7 cellular contexts compared by ENCODE assay signal in genomic region chr20:38873050-38873581, GRCh38. TPM values are rescaled to one million over a fixed set of nuclear protein-coding genes. Genes with fewer than 3 reads are reported as not detected.
DNase-seq lines count a peak whose midpoint lies in the region; ATAC-seq and TF ChIP-seq lines count a peak whose summit lies in the region.

No MANE protein-coding gene starts in this region.

- H3K4me1 Mint-ChIP-seq in activated T-cell treated with anti-CD3 and anti-CD28 coated beads, Interleukin-2, amount 50 U/mL, for 72 hours (ENCODE audit: low read depth) = peaks cover 97% of the 10 kb centered on the region
- H3K4me1 Mint-ChIP-seq in Caco-2 (ENCODE audit: low read depth, unreplicated experiment) = peaks cover 13% of the 10 kb centered on the region

- peaks cover 23% of the 10 kb centered on the region for H3K4me1 ChIP-seq in PC-3 (ENCODE audit: insufficient read depth, low read length)
- H3K4me1 ChIP-seq in Caco-2 = peaks cover 8% of the 10 kb centered on the region

- peak; percentile 88 to 92 for DNase-seq in activated T-cell treated with anti-CD3 and anti-CD28 coated beads, Interleukin-2, amount 50 U/mL, for 72 hours
- peak; percentile 80 to 82 for DNase-seq in stimulated activated CD4-positive, alpha-beta T cell treated with anti-CD3 and anti-CD28 coated beads, Interleukin-15, amount 100 ng/mL, for 48 hours (ENCODE audit: low read depth in 2 of 2)
- no peak for DNase-seq in PC-3
- no peak for DNase-seq in glomerular visceral epithelial cell (ENCODE audit: extremely low spot score)
- DNase-seq in Caco-2 = no peak

- H3K79me2 ChIP-seq in PC-3 (ENCODE audit: low read length) = no peaks in the 10 kb centered on the region

- ATAC-seq in GM19468 (IDR thresholded peaks at IDR 0.05; ENCODE audit: extremely low read depth, unreplicated experiment) (peak; percentile 22), HG03571 (IDR thresholded peaks at IDR 0.05; ENCODE audit: unreplicated experiment) (peak; percentile 66), PC-3 (no peak)
- peak; percentile 79 to 87 for ATAC-seq in activated T-cell treated with anti-CD3 and anti-CD28 coated beads, Interleukin-2, amount 50 U/mL, for 72 hours (replicated peaks in 1 of 2)

- H3K9ac ChIP-seq in PC-3 (ENCODE audit: low read length) = no peak overlapping the region

- H3K36me3 ChIP-seq in PC-3 (ENCODE audit: low read depth, low read length) (no peaks in the 10 kb centered on the region), Caco-2 (ENCODE audit: control insufficient read depth, insufficient read depth, low read length) (no peaks in the 10 kb centered on the region)

- peak overlapping the region; percentile 76 to 78 for H3K4me3 Mint-ChIP-seq in activated T-cell treated with anti-CD3 and anti-CD28 coated beads, Interleukin-2, amount 50 U/mL, for 72 hours
- H3K4me3 Mint-ChIP-seq in Caco-2 (ENCODE audit: unreplicated experiment) = no peak overlapping the region

- no peaks in the 10 kb centered on the region for H3K9me2 ChIP-seq in PC-3 (replicated peaks; ENCODE audit: low read length)

- no peak overlapping the region for H3K27ac ChIP-seq in PC-3 (ENCODE audit: low read length)

- CTCF ChIA-PET in PC-3 (lab: Charles Lee) = no interaction called here
- CTCF ChIA-PET in Caco-2 (lab: Charles Lee) = interaction anchor here (0.6 kb wide), 1 partner anchor 233 kb away, joined by 3 read pairs; no protein-coding TSS in a partner anchor

- no peak for TF ChIP-seq CTCF in PC-3 (conservative IDR thresholded peaks at IDR 0.05; ENCODE audit: low read depth, low read length)
- no peak for TF ChIP-seq CTCF in Caco-2 (IDR thresholded peaks at IDR 0.05; ENCODE audit: insufficient read depth in 1 of 2, low read depth in 1 of 2, low read length in 1 of 2, severe bottlenecking in 1 of 2, unreplicated experiment in 1 of 2)

- H3K4me2 ChIP-seq in PC-3 (ENCODE audit: low read length) = no peak overlapping the region

- H3K9me3 ChIP-seq in PC-3 (ENCODE audit: low read length) (no peaks in the 10 kb centered on the region), Caco-2 (no peaks in the 10 kb centered on the region)

- intact Hi-C loops in PC-3 (cut with micrococcal nuclease) (no loop called here), Caco-2 (cut with micrococcal nuclease; ENCODE audit: unreplicated experiment) (loop anchor here (10.0 kb wide), 1 partner anchor 218 kb away; no protein-coding TSS in a partner anchor)

- H3K36me3 Mint-ChIP-seq in activated T-cell treated with anti-CD3 and anti-CD28 coated beads, Interleukin-2, amount 50 U/mL, for 72 hours (ENCODE audit: insufficient read depth in 2 of 2) = peaks cover 4 to 13% of the 10 kb centered on the region in 2 donors
- H3K36me3 Mint-ChIP-seq in Caco-2 (ENCODE audit: insufficient read depth, unreplicated experiment) = no peaks in the 10 kb centered on the region

- H3K27me3 ChIP-seq in PC-3 (ENCODE audit: low read length) (peaks cover 7% of the 10 kb centered on the region; the same call in 1 of the 2 replicates), Caco-2 (replicated peaks; ENCODE audit: control insufficient read depth, insufficient read depth, low read length) (no peaks in the 10 kb centered on the region; the same call in none of the 2 replicates)

- H3K4me3 ChIP-seq in PC-3 (ENCODE audit: low read length) (no peak overlapping the region), Caco-2 (ENCODE audit: low read depth, low read length) (no peak overlapping the region)

- POLR2A ChIA-PET in PC-3 (lab: Charles Lee; ENCODE audit: unreplicated experiment) (interaction anchor here (0.6 kb wide), 1 partner anchor 502 kb away, joined by 4 read pairs; no protein-coding TSS in a partner anchor), Caco-2 (lab: Charles Lee) (no interaction called here)

- no peaks in the 10 kb centered on the region for H3K9me3 Mint-ChIP-seq in activated T-cell treated with anti-CD3 and anti-CD28 coated beads, Interleukin-2, amount 50 U/mL, for 72 hours
- no peaks in the 10 kb centered on the region for H3K9me3 Mint-ChIP-seq in Caco-2 (ENCODE audit: unreplicated experiment)

- peak overlapping the region; percentile 98 for H3K27ac Mint-ChIP-seq in activated T-cell treated with anti-CD3 and anti-CD28 coated beads, Interleukin-2, amount 50 U/mL, for 72 hours
- no peak overlapping the region for H3K27ac Mint-ChIP-seq in Caco-2 (ENCODE audit: unreplicated experiment)

- H4K20me1 ChIP-seq in PC-3 (ENCODE audit: low read length) = no peaks in the 10 kb centered on the region

- no peak overlapping the region for H2AFZ ChIP-seq in PC-3 (ENCODE audit: low read length)

- no TSS peak for BruUV-seq in PC-3 (replicated peaks; lab: Mats Ljungman, UMichigan)
- BruUV-seq in Caco-2 (replicated peaks; lab: Mats Ljungman, UMichigan) = no TSS peak

- H3F3A ChIP-seq in PC-3 (ENCODE audit: low read length, unreplicated experiment) = no peaks in the 10 kb centered on the region

- no peaks in the 10 kb centered on the region for H3K27me3 Mint-ChIP-seq in activated T-cell treated with anti-CD3 and anti-CD28 coated beads, Interleukin-2, amount 50 U/mL, for 72 hours (ENCODE audit: low read depth)
- H3K27me3 Mint-ChIP-seq in Caco-2 (ENCODE audit: insufficient read depth, unreplicated experiment) = peaks cover 16% of the 10 kb centered on the region

RNA-seq across cellular contexts. Expression of gene FAM83D, which starts 53.1 kb away (rescaled TPM):
- total RNA-seq in activated T-cell treated with anti-CD3 and anti-CD28 coated beads, Interleukin-2, amount 50 U/mL, for 72 hours = 10 to 100 TPM; 10.4 to 10.5 TPM
- total RNA-seq in PC-3 (2014; rRNA removed) (69.6 and 81.4 TPM in 2 replicates), Caco-2 (2022) (82.4 and 86.3 TPM in 2 replicates)

Comparison
In these comparisons a context has a peak if more than half of its experiments do, and no peak if none do; other contexts are left out.
1. DNase-seq: peak in activated T-cell treated with anti-CD3 and anti-CD28 coated beads, Interleukin-2, amount 50 U/mL, for 72 hours (2 of 2) and stimulated activated CD4-positive, alpha-beta T cell treated with anti-CD3 and anti-CD28 coated beads, Interleukin-15, amount 100 ng/mL, for 48 hours (2 of 2); none in PC-3 (single experiment), glomerular visceral epithelial cell (single experiment) and Caco-2 (0 of 2).